ENCODE assay signal across 13 cellular contexts in genomic region chr4:38820329-38821061, GRCh38. TPM values are rescaled to one million over a fixed set of nuclear protein-coding genes. Genes with fewer than 3 reads are reported as not detected.
DNase-seq lines count a peak whose midpoint lies in the region; ATAC-seq and TF ChIP-seq lines count a peak whose summit lies in the region.
"Had no signal": no experiment of that assay in that cellular context is flagged by ENCODE, and none has a peak within 500 bp of the region (broad histone marks: within the 10 kb centered on the region; RNA-seq: fewer than 3 reads in every experiment).

No MANE protein-coding gene starts in this region.

- no peak overlapping the region for H3K27ac ChIP-seq in GM23338 (ENCODE audit: low read depth)

- no peaks in the 10 kb centered on the region for H3K4me1 ChIP-seq in GM23338 (ENCODE audit: insufficient read depth)

- no peak overlapping the region for H3K27ac Mint-ChIP-seq in GM23338
- H3K27ac Mint-ChIP-seq in activated T-helper 2 cell treated with anti-CD3 and anti-CD28 coated beads, Interferon-gamma antibody, Interleukin-2, Interleukin-4, amounts not matched to agents 10 μg/mL and 5 μg/mL and 100 μg/mL, durations not matched to agents 14 hours and 24 hours and 36 hours, result no peak overlapping the region

- ATAC-seq in GM18511 (IDR thresholded peaks at IDR 0.05; ENCODE audit: unreplicated experiment) (peak; percentile 56), GM21360 (IDR thresholded peaks at IDR 0.05; ENCODE audit: unreplicated experiment) (peak; percentile 43), HG03354 (IDR thresholded peaks at IDR 0.05; ENCODE audit: poor library complexity, severe bottlenecking, unreplicated experiment) (peak; percentile 60), GM23338 (no peak), left colon (no peak)

- no peaks in the 10 kb centered on the region for H3K36me3 ChIP-seq in GM23338 (ENCODE audit: insufficient read depth)

- H3K4me2 ChIP-seq in GM23338, result no peak overlapping the region

- no peak for TF ChIP-seq CTCF in GM23338 (conservative IDR thresholded peaks at IDR 0.05; ENCODE audit: low read depth in 2 of 2)

- H3K4me3 ChIP-seq in GM23338, result no peak overlapping the region

- H3K9me2 ChIP-seq in GM23338 (ENCODE audit: insufficient read depth), result peaks cover 9% of the 10 kb centered on the region; the same call in 1 of the 2 replicates

- H3F3A ChIP-seq in GM23338 (replicated peaks; ENCODE audit: low read depth), result no peaks in the 10 kb centered on the region

- H3K36me3 Mint-ChIP-seq in GM23338 (ENCODE audit: low read depth), result peaks cover 7% of the 10 kb centered on the region; the same call in 2 of the 3 replicates
- H3K36me3 Mint-ChIP-seq in activated T-helper 2 cell treated with anti-CD3 and anti-CD28 coated beads, Interferon-gamma antibody, Interleukin-2, Interleukin-4, amounts not matched to agents 10 μg/mL and 5 μg/mL and 100 μg/mL, durations not matched to agents 14 hours and 24 hours and 36 hours (ENCODE audit: low read depth), result peaks cover 3% of the 10 kb centered on the region

- peaks cover 21% of the 10 kb centered on the region for H3K9me3 Mint-ChIP-seq in GM23338
- H3K9me3 Mint-ChIP-seq in activated T-helper 2 cell treated with anti-CD3 and anti-CD28 coated beads, Interferon-gamma antibody, Interleukin-2, Interleukin-4, amounts not matched to agents 10 μg/mL and 5 μg/mL and 100 μg/mL, durations not matched to agents 14 hours and 24 hours and 36 hours, result peaks cover 14% of the 10 kb centered on the region

- H3K27me3 Mint-ChIP-seq in GM23338 (ENCODE audit: insufficient read depth, low read depth, poor library complexity), result peaks cover 5% of the 10 kb centered on the region
- peaks cover 3% of the 10 kb centered on the region for H3K27me3 Mint-ChIP-seq in activated T-helper 2 cell treated with anti-CD3 and anti-CD28 coated beads, Interferon-gamma antibody, Interleukin-2, Interleukin-4, amounts not matched to agents 10 μg/mL and 5 μg/mL and 100 μg/mL, durations not matched to agents 14 hours and 24 hours and 36 hours (ENCODE audit: low read depth)

- H4K20me1 ChIP-seq in GM23338 (replicated peaks; ENCODE audit: insufficient read depth), result no peaks in the 10 kb centered on the region

- H3K27me3 ChIP-seq in GM23338 (ENCODE audit: insufficient read depth), result no peaks in the 10 kb centered on the region

- no peak overlapping the region for H2AFZ ChIP-seq in GM23338

- H3K4me3 Mint-ChIP-seq in GM23338, result no peak overlapping the region
- no peak overlapping the region for H3K4me3 Mint-ChIP-seq in activated T-helper 2 cell treated with anti-CD3 and anti-CD28 coated beads, Interferon-gamma antibody, Interleukin-2, Interleukin-4, amounts not matched to agents 10 μg/mL and 5 μg/mL and 100 μg/mL, durations not matched to agents 14 hours and 24 hours and 36 hours (ENCODE audit: low read depth)

- H3K4me1 Mint-ChIP-seq in GM23338, result no peaks in the 10 kb centered on the region
- peaks cover 15% of the 10 kb centered on the region for H3K4me1 Mint-ChIP-seq in activated T-helper 2 cell treated with anti-CD3 and anti-CD28 coated beads, Interferon-gamma antibody, Interleukin-2, Interleukin-4, amounts not matched to agents 10 μg/mL and 5 μg/mL and 100 μg/mL, durations not matched to agents 14 hours and 24 hours and 36 hours (ENCODE audit: low read depth)

- intact Hi-C loops in activated T-helper 2 cell treated with anti-CD3 and anti-CD28 coated beads, Interferon-gamma antibody, Interleukin-2, Interleukin-4, amounts not matched to agents 10 μg/mL and 5 μg/mL and 100 μg/mL, durations not matched to agents 14 hours and 24 hours and 36 hours (cut with micrococcal nuclease), result no loop called here
- intact Hi-C loops in left colon (cut with DNase I, micrococcal nuclease), result no loop called here

- DNase-seq in epidermal melanocyte (ENCODE audit: insufficient read length, low spot score) (peak; percentile 86), GM23338 (ENCODE audit: low spot score) (no peak), left colon (no peak)
- no peak for DNase-seq in activated T-helper 2 cell treated with anti-CD3 and anti-CD28 coated beads, Interferon-gamma antibody, Interleukin-2, Interleukin-4, amounts not matched to agents 10 μg/mL and 5 μg/mL and 100 μg/mL, durations not matched to agents 14 hours and 24 hours and 36 hours (ENCODE audit: low spot score)
- DNase-seq in activated naive CD4-positive, alpha-beta T cell treated with anti-CD3 and anti-CD28 coated beads, Interleukin-2, amount 50 U/mL, for 16 hours, result no peak
- DNase-seq: activated CD4-positive, alpha-beta T cell treated with anti-CD3 and anti-CD28 coated beads for 4 hours; NCI-H2029 treated with DMSO at 0.1 percent for 48 hours; posterior cingulate gyrus; SHP77 had no signal

- no peaks in the 10 kb centered on the region for H3K79me2 ChIP-seq in GM23338 (replicated peaks; ENCODE audit: insufficient read depth)

TF ChIP-seq in GM23338, 12 proteins besides CTCF, POLR2A, EP300 and RAD21:
- TF ChIP-seq NANOG (IDR thresholded peaks at IDR 0.05; ENCODE audit: borderline replicate concordance) (no peak), STAT1 (IDR thresholded peaks at IDR 0.05; ENCODE audit: unreplicated experiment) (no peak)

RNA-seq across cellular contexts. Expression of gene TLR1, which starts 15.9 kb away (rescaled TPM):
- total RNA-seq in GM23338 (2014; rRNA removed; shearing (Covaris generic)), result 0.07 TPM in 1 of 2 replicates, not detected in the other
- not detected in 2 replicates for polyA plus RNA-seq in GM23338 (2016; fragmentation: Nextera tagmentation; extraction: Ambion mirVana)
- 0.34 and 0.67 TPM in 2 replicates for total RNA-seq in activated T-helper 2 cell treated with anti-CD3 and anti-CD28 coated beads, Interferon-gamma antibody, Interleukin-2, Interleukin-4, amounts not matched to agents 10 μg/mL and 5 μg/mL and 100 μg/mL, durations not matched to agents 14 hours and 24 hours and 36 hours
- total RNA-seq in left colon, result 1 to 10 TPM; 2.3 to 6.7 TPM

RNA-seq across cellular contexts. Expression of gene TLR6, which starts 36.1 kb away (rescaled TPM):
- 0.14 TPM in 1 of 2 replicates, not detected in the other for total RNA-seq in GM23338 (2014; rRNA removed; shearing (Covaris generic))
- not detected in 2 replicates for polyA plus RNA-seq in GM23338 (2016; fragmentation: Nextera tagmentation; extraction: Ambion mirVana)
- 0.37 and 0.48 TPM in 2 replicates for total RNA-seq in activated T-helper 2 cell treated with anti-CD3 and anti-CD28 coated beads, Interferon-gamma antibody, Interleukin-2, Interleukin-4, amounts not matched to agents 10 μg/mL and 5 μg/mL and 100 μg/mL, durations not matched to agents 14 hours and 24 hours and 36 hours
- 1 to 10 TPM; 1.4 to 2.7 TPM for total RNA-seq in left colon

RNA-seq across cellular contexts. Expression of gene TLR10, which starts 37.7 kb away (rescaled TPM):
- 0.14 TPM in 1 of 2 replicates, not detected in the other for total RNA-seq in GM23338 (2014; rRNA removed; shearing (Covaris generic))
- polyA plus RNA-seq in GM23338 (2016; fragmentation: Nextera tagmentation; extraction: Ambion mirVana), result 0.10 TPM in 1 of 2 replicates, not detected in the other
- not detected in 2 replicates for total RNA-seq in activated T-helper 2 cell treated with anti-CD3 and anti-CD28 coated beads, Interferon-gamma antibody, Interleukin-2, Interleukin-4, amounts not matched to agents 10 μg/mL and 5 μg/mL and 100 μg/mL, durations not matched to agents 14 hours and 24 hours and 36 hours
- under 1 TPM; 0.21 to 0.70 TPM for total RNA-seq in left colon
- total RNA-seq: astrocyte had no signal

RNA-seq across cellular contexts. Expression of gene FAM114A1, which starts 47.1 kb away (rescaled TPM):
- total RNA-seq in GM23338 (2014; rRNA removed; shearing (Covaris generic)), result 14.5 and 20.3 TPM in 2 replicates
- 11.2 and 13.0 TPM in 2 replicates for polyA plus RNA-seq in GM23338 (2016; fragmentation: Nextera tagmentation; extraction: Ambion mirVana)
- 0.14 and 0.67 TPM in 2 replicates for total RNA-seq in activated T-helper 2 cell treated with anti-CD3 and anti-CD28 coated beads, Interferon-gamma antibody, Interleukin-2, Interleukin-4, amounts not matched to agents 10 μg/mL and 5 μg/mL and 100 μg/mL, durations not matched to agents 14 hours and 24 hours and 36 hours
- 10 to 100 TPM; 73.3 to 77.2 TPM for total RNA-seq in left colon

Comparison
In these comparisons a context has a peak if more than half of its experiments do, and no peak if none do; other contexts are left out.
1. ATAC-seq: peak in GM18511 (single experiment), GM21360 (single experiment) and HG03354 (single experiment); none in GM23338 (single experiment) and left colon (single experiment).